9 cellular contexts compared by ENCODE assay signal in genomic region chr3:16831846-16832245, GRCh38. TPM values are rescaled to one million over a fixed set of nuclear protein-coding genes. Genes with fewer than 3 reads are reported as not detected.
"Had no signal": no experiment of that assay in that cellular context is flagged by ENCODE, and none has a peak within 500 bp of the region (broad histone marks: within the 10 kb centered on the region; RNA-seq: fewer than 3 reads in every experiment).

No MANE protein-coding gene starts in this region.

- H3K9me3 Mint-ChIP-seq: H9 had no signal

- H3K4me3 Mint-ChIP-seq: H9 had no signal

- H3K4me3 ChIP-seq: K562 had no signal

- DNase-seq: GOT3, H9, HCEC 1CT, IMR-90, Kasumi-1, KG1 had no signal

- H3K27ac Mint-ChIP-seq: H9 had no signal

- ATAC-seq: HepG2, K562 had no signal

- H3K27ac ChIP-seq: HL-60 had no signal

RNA-seq across cellular contexts. Expression of gene PLCL2, which starts 52.9 kb away (rescaled TPM):
- total RNA-seq: HepG2 had no signal
- polyA plus RNA-seq: HepG2 had no signal
